ENCODE assay signal across 18 cellular contexts in genomic region chr16:68750243-68750642, GRCh38. TPM values are rescaled to one million over a fixed set of nuclear protein-coding genes. Genes with fewer than 3 reads are reported as not detected.
"Had no signal": no experiment of that assay in that cellular context is flagged by ENCODE, and none has a peak within 500 bp of the region (broad histone marks: within the 10 kb centered on the region; RNA-seq: fewer than 3 reads in every experiment).

No MANE protein-coding gene starts in this region.

- DNase-seq: activated CD4-positive, alpha-beta T cell treated with anti-CD3 and anti-CD28 coated beads, Interleukin-2, amount 50 U/mL, for 48 hours; activated CD4-positive, CD25-positive, alpha-beta regulatory T cell treated with anti-CD3 and anti-CD28 coated beads, Interleukin-2, amount 50 U/mL, for 72 hours; activated naive CD4-positive, alpha-beta T cell treated with Interleukin-2 at 50 U/mL for 16 hours; activated naive CD8-positive, alpha-beta T cell treated with anti-CD3 and anti-CD28 coated beads, Interleukin-2, amount 50 U/mL, for 24 hours; aorta; heart right ventricle; left colon; mammary epithelial cell; naive B cell; stimulated activated CD4-positive, alpha-beta T cell treated with anti-CD3 and anti-CD28 coated beads, Interleukin-4, amount 100 ng/mL, for 1 hour; stimulated activated naive B cell treated with anti-CD40 and anti-IgM and Interleukin-4, amounts not matched to agents 10 μg/mL and 1 μg/mL and 100 μg/mL, for 72 hours; T-helper 2 cell; tibial artery had no signal

- H3K9me3 Mint-ChIP-seq: activated naive CD8-positive, alpha-beta T cell treated with anti-CD3 and anti-CD28 coated beads, Interleukin-2, amount 50 U/mL, for 24 hours; activated T-helper 17 cell treated with anti-CD3 and anti-CD28 coated beads, Interleukin-2, amount 50 U/mL, for 72 hours; naive B cell; stimulated activated naive B cell treated with anti-CD40 and anti-IgM and Interleukin-4, amounts not matched to agents 10 μg/mL and 1 μg/mL and 100 μg/mL, for 72 hours had no signal

- H3K4me3 Mint-ChIP-seq: activated naive CD8-positive, alpha-beta T cell treated with anti-CD3 and anti-CD28 coated beads, Interleukin-2, amount 50 U/mL, for 24 hours; activated T-helper 17 cell treated with anti-CD3 and anti-CD28 coated beads, Interleukin-2, amount 50 U/mL, for 72 hours; naive B cell; stimulated activated naive B cell treated with anti-CD40 and anti-IgM and Interleukin-4, amounts not matched to agents 10 μg/mL and 1 μg/mL and 100 μg/mL, for 72 hours had no signal

- H3K4me3 ChIP-seq: gastroesophageal sphincter, heart right ventricle, tibial artery had no signal

- H3K36me3 Mint-ChIP-seq: naive B cell; stimulated activated naive B cell treated with anti-CD40 and anti-IgM and Interleukin-4, amounts not matched to agents 10 μg/mL and 1 μg/mL and 100 μg/mL, for 72 hours had no signal

- ATAC-seq: activated naive CD8-positive, alpha-beta T cell treated with anti-CD3 and anti-CD28 coated beads, Interleukin-2, amount 50 U/mL, for 24 hours; activated T-helper 17 cell treated with anti-CD3 and anti-CD28 coated beads, Interleukin-2, amount 50 U/mL, for 72 hours; gastroesophageal sphincter; heart right ventricle; left colon; stimulated activated naive B cell treated with anti-CD40 and anti-IgM and Interleukin-4, amounts not matched to agents 10 μg/mL and 1 μg/mL and 100 μg/mL, for 72 hours had no signal

- H2AFZ ChIP-seq: parathyroid adenoma had no signal

- H3K36me3 ChIP-seq: gastroesophageal sphincter, heart right ventricle, neutrophil, tibial artery had no signal

- H3K27ac ChIP-seq: gastroesophageal sphincter, heart right ventricle, neutrophil, tibial artery had no signal

- H3K27me3 ChIP-seq: neutrophil had no signal

- H3K9ac ChIP-seq: parathyroid adenoma had no signal

- H3K4me1 ChIP-seq: gastroesophageal sphincter, heart right ventricle, tibial artery had no signal

- H3K27ac Mint-ChIP-seq: activated naive CD8-positive, alpha-beta T cell treated with anti-CD3 and anti-CD28 coated beads, Interleukin-2, amount 50 U/mL, for 24 hours; naive B cell; stimulated activated naive B cell treated with anti-CD40 and anti-IgM and Interleukin-4, amounts not matched to agents 10 μg/mL and 1 μg/mL and 100 μg/mL, for 72 hours had no signal

- H3K9me3 ChIP-seq: gastroesophageal sphincter, heart right ventricle, neutrophil, tibial artery had no signal

RNA-seq across cellular contexts. Expression of gene CDH1, which starts 13.2 kb away (rescaled TPM):
- total RNA-seq: dermis microvascular lymphatic vessel endothelial cell had no signal
